8 cellular contexts compared by ENCODE assay signal in the genomic region with DNA sequence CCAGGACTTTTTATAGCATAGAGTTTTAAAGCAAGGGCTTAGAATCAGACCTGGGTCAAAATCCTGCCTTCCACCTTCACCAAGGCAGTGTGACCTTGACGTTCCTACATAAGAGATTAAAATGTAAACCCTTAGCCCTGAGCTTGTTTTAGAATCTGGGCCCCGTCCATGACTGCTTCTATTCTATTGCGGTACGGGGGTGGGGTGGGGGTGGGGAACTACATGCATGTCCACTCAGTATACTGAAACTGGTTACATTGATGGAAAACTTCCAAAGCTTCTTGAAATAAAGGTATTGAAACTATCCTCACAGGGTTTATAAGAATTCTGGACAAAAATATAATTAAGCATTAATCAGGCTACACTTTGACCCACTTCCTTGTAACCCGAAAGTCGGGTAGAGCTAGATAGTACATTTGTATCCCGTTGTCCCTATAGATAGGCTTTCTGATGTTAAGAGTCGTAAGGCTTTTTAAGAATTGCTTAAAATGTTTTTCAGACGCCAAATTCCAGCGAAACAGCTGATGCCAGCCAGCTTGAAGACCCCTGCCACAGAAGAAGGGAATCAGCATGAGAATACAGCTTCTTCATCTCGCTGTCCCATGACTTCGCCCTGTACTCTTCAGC. TPM values are rescaled to one million over a fixed set of nuclear protein-coding genes. Genes with fewer than 3 reads are reported as not detected.
DNase-seq lines count a peak whose midpoint lies in the region; ATAC-seq and TF ChIP-seq lines count a peak whose summit lies in the region.

No MANE protein-coding gene starts in this region.

- peaks cover 53% of the 10 kb centered on the region for H3K4me1 Mint-ChIP-seq in activated CD8-positive, alpha-beta T cell treated with anti-CD3 and anti-CD28 coated beads for 36 hours (ENCODE audit: low read depth)

- TF ChIP-seq CTCF in AG09309 (IDR thresholded peaks at IDR 0.05; ENCODE audit: control insufficient read depth, insufficient read depth, low read depth, low read length, missing control alignments): no peak
- TF ChIP-seq CTCF in activated CD8-positive, alpha-beta T cell treated with anti-CD3 and anti-CD28 coated beads for 36 hours (IDR thresholded peaks at IDR 0.05): no peak
- TF ChIP-seq CTCF in GM20000 (IDR thresholded peaks at IDR 0.05; ENCODE audit: extremely low read depth, missing control alignments): no peak

- ATAC-seq in GM21723 (IDR thresholded peaks at IDR 0.05; ENCODE audit: unreplicated experiment) (peak; percentile 15), esophagus mucosa (no peak)
- ATAC-seq in activated CD8-positive, alpha-beta T cell treated with anti-CD3 and anti-CD28 coated beads for 36 hours: peak; percentile 6

- CTCF ChIA-PET in activated CD8-positive, alpha-beta T cell treated with anti-CD3 and anti-CD28 coated beads for 36 hours (lab: Charles Lee): interaction anchor here (0.6 to 3.8 kb wide), 7 partner anchors 9 to 202 kb away, joined by 3 to 38 read pairs (median 3); no protein-coding TSS in a partner anchor

- peaks cover 5% of the 10 kb centered on the region for H3K36me3 Mint-ChIP-seq in activated CD8-positive, alpha-beta T cell treated with anti-CD3 and anti-CD28 coated beads for 36 hours (ENCODE audit: low read depth)

- peak overlapping the region; percentile 95 for H3K4me3 Mint-ChIP-seq in activated CD8-positive, alpha-beta T cell treated with anti-CD3 and anti-CD28 coated beads for 36 hours

- POLR2A ChIA-PET in activated CD8-positive, alpha-beta T cell treated with anti-CD3 and anti-CD28 coated beads for 36 hours (lab: Charles Lee): interaction anchor here (0.6 to 1.1 kb wide), 4 partner anchors 95 to 145 kb away, joined by 3 to 4 read pairs (median 3); no protein-coding TSS in a partner anchor

- DNase-seq in AG09309 (ENCODE audit: low read depth): no peak
- DNase-seq in activated CD8-positive, alpha-beta T cell treated with anti-CD3 and anti-CD28 coated beads for 36 hours: no peak
- peak in 1 of 49 donors; percentile 54 for DNase-seq in substantia nigra (lab: John Stamatoyannopoulos, UW)
- DNase-seq in NCI-H1105 treated with DMSO at 0.1 percent for 48 hours (lab: John Stamatoyannopoulos, UW): no peak
- no peak for DNase-seq in GM20000 (ENCODE audit: low spot score)

- peak overlapping the region; percentile 92 for H3K27ac Mint-ChIP-seq in activated CD8-positive, alpha-beta T cell treated with anti-CD3 and anti-CD28 coated beads for 36 hours

- no peaks in the 10 kb centered on the region for H3K27me3 Mint-ChIP-seq in activated CD8-positive, alpha-beta T cell treated with anti-CD3 and anti-CD28 coated beads for 36 hours

- H3K9me3 Mint-ChIP-seq in activated CD8-positive, alpha-beta T cell treated with anti-CD3 and anti-CD28 coated beads for 36 hours: no peaks in the 10 kb centered on the region

- intact Hi-C loops in activated CD8-positive, alpha-beta T cell treated with anti-CD3 and anti-CD28 coated beads for 36 hours (cut with micrococcal nuclease): no loop called here

- H3K4me3 ChIP-seq in AG09309 (ENCODE audit: control insufficient read depth, low read depth, low read length) (peak overlapping the region; percentile 52), iPS-11a (ENCODE audit: low read depth, low read length) (peak overlapping the region; percentile 62)

- peak overlapping the region; percentile 74 for H3K27ac ChIP-seq in substantia nigra (ENCODE audit: low read depth, low read length, poor library complexity, severe bottlenecking)

RNA-seq across cellular contexts. Expression of a gene that starts 0.8 kb away (rescaled TPM):
- total RNA-seq in activated CD8-positive, alpha-beta T cell treated with anti-CD3 and anti-CD28 coated beads for 36 hours: 10 to 100 TPM; 13.3 to 15.3 TPM
- 3.7 TPM for total RNA-seq in esophagus mucosa
